In genomic region chr6:154337423-154338005, GRCh38 we compare ENCODE assay signal across 17 cellular contexts. TPM values are rescaled to one million over a fixed set of nuclear protein-coding genes. Genes with fewer than 3 reads are reported as not detected.
"Had no signal": no experiment of that assay in that cellular context is flagged by ENCODE, and none has a peak within 500 bp of the region (broad histone marks: within the 10 kb centered on the region; RNA-seq: fewer than 3 reads in every experiment).

No MANE protein-coding gene starts in this region.

- FAIRE-seq: astrocyte, bronchial epithelial cell had no signal

- H3K9me3 ChIP-seq: gastrocnemius medialis, heart right ventricle, lower lobe of right lung, right lobe of liver, stomach, thoracic aorta had no signal

- H3K4me1 ChIP-seq: gastrocnemius medialis, lower lobe of right lung, right lobe of liver, stomach had no signal

- H3K4me2 ChIP-seq: smooth muscle cell had no signal

- H3K36me3 ChIP-seq: gastrocnemius medialis, heart right ventricle, lower lobe of right lung, right lobe of liver, stomach, thoracic aorta had no signal

- DNase-seq: activated CD4-positive, alpha-beta memory T cell treated with anti-CD3 and anti-CD28 coated beads, Interleukin-2, amount 10 ng/mL, durations not matched to agents 7 days and 5 days; activated CD4-positive, alpha-beta T cell treated with anti-CD3 and anti-CD28 coated beads for 4 hours; activated effector memory CD4-positive, alpha-beta T cell treated with Interleukin-2 at 50 U/mL for 16 hours; activated naive CD4-positive, alpha-beta T cell treated with anti-CD3 and anti-CD28 coated beads, Interleukin-2, amount 50 U/mL, for 16 hours; activated T-cell treated with anti-CD3 and anti-CD28 coated beads, Interleukin-2, amount 50 U/mL, for 4 hours; gastrocnemius medialis; heart right ventricle; left cardiac atrium; lower lobe of right lung; right lobe of liver; stomach had no signal

- H3K27me3 ChIP-seq: gastrocnemius medialis, heart right ventricle, right lobe of liver, stomach had no signal

- H3K27ac ChIP-seq: gastrocnemius medialis, heart right ventricle, lower lobe of right lung, right lobe of liver, stomach, thoracic aorta had no signal

- ATAC-seq: activated T-cell treated with anti-CD3 and anti-CD28 coated beads, Interleukin-2, amount 50 U/mL, for 4 hours; gastrocnemius medialis; heart right ventricle; left cardiac atrium; lower lobe of right lung; right lobe of liver; WTC11 had no signal

- H3K4me3 ChIP-seq: gastrocnemius medialis, heart right ventricle, lower lobe of right lung, right lobe of liver, smooth muscle cell, stomach, thoracic aorta had no signal

RNA-seq across cellular contexts. Expression of gene IPCEF1, which starts 19.1 kb away (rescaled TPM):
- total RNA-seq: chondrocyte had no signal
